Comparison of ENCODE assay signal across 19 cellular contexts in the genomic region with DNA sequence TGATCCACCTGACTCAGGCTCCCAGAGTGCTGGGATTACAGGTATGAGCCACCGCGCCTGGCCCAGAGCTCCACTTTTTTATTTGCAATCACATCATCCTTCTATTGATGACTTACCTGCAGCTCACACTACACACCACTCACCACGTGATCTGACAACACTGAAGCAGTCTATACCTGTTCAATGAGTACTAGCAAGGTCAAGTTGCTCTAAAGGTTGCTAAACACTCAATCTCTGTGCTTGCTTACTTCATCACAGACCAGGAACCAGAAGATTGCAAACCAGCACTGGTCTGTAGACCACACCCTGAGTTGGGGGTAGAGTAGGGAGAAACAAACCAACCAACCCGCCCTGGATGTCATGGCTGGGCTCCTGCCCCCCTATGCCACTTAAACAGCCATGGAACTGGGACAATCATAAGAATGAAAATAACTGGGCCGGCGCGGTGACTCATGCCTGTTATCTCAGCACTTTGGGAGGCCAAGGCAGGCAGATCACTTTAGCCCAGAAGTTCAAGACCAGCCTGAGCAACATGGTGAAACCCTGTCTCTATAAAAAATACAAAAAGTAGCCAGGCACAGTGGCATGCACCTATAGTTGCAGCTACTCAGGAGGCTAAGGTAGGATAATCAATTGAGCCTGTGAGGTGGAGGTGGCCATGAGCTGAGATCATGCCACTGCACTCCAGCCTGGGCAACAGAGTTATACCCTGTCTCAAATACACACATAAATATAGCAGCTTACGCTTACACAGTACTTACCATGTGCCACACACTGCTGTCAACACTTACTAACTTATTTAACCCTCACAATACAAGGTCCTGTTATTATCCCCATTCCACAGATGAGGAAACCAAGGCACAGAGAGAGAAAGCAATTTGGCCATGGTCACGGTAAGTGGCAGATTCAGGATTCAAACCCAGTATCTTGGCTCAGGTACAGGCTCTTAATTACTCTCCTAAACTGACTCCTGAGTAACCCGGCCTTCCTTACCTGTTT. TPM values are rescaled to one million over a fixed set of nuclear protein-coding genes. Genes with fewer than 3 reads are reported as not detected.
DNase-seq lines count a peak whose midpoint lies in the region; ATAC-seq and TF ChIP-seq lines count a peak whose summit lies in the region.
"Had no signal": no experiment of that assay in that cellular context is flagged by ENCODE, and none has a peak within 500 bp of the region (broad histone marks: within the 10 kb centered on the region; RNA-seq: fewer than 3 reads in every experiment).

No MANE protein-coding gene starts in this region.

- H3K9me3 ChIP-seq in adrenal gland (replicated peaks in 1 of 3) (no peaks in the 10 kb centered on the region), suprapubic skin (no peaks in the 10 kb centered on the region)
- H3K9me3 ChIP-seq: neutrophil, prostate gland had no signal

- H3K27me3 ChIP-seq in adrenal gland (no peaks in the 10 kb centered on the region), foreskin keratinocyte (no peaks in the 10 kb centered on the region), suprapubic skin (no peaks in the 10 kb centered on the region)
- H3K27me3 ChIP-seq: neutrophil had no signal

- H3K27ac ChIP-seq in adrenal gland (peak overlapping the region in 4 of 5 donors; percentile 11 to 92 (median 87)), foreskin keratinocyte (no peak overlapping the region), suprapubic skin (peak overlapping the region; percentile 4)
- H3K27ac ChIP-seq: neutrophil had no signal

- H3K36me3 ChIP-seq in adrenal gland (replicated peaks in 1 of 2): no peaks in the 10 kb centered on the region
- H3K36me3 ChIP-seq in suprapubic skin: no peaks in the 10 kb centered on the region
- H3K36me3 ChIP-seq: neutrophil, prostate gland had no signal

- DNase-seq in NOMO-1 treated with DMSO at 0.1 percent for 48 hours (lab: John Stamatoyannopoulos, UW; ENCODE audit: unreplicated experiment): peak; percentile 19
- DNase-seq in NOMO-1 treated with dmso at 0.1 percent for 144 hours (lab: John Stamatoyannopoulos, UW; ENCODE audit: unreplicated experiment): no peak
- DNase-seq in adrenal gland: peak in 6 of 7 donors; percentile 67 to 86 (median 77)
- DNase-seq in foreskin keratinocyte: peak; percentile 63 to 73
- no peak for DNase-seq in suprapubic skin (ENCODE audit: low spot score in 2 of 2)
- DNase-seq in activated naive CD4-positive, alpha-beta T cell (lab: John Stamatoyannopoulos, UW): no peak
- DNase-seq in NCI-H187 treated with DMSO at 0.1 percent for 48 hours (lab: John Stamatoyannopoulos, UW): no peak
- no peak for DNase-seq in NCI-H446 (lab: John Stamatoyannopoulos, UW)
- DNase-seq: activated naive CD4-positive, alpha-beta T cell treated with anti-CD3 and anti-CD28 coated beads, Interleukin-2, amount 10 ng/mL, durations not matched to agents 7 days and 5 days; activated T-cell treated with anti-CD3 and anti-CD28 coated beads, Interleukin-2, amount 50 U/mL, for 48 hours; COR-L47; DND-41; GOT3; NCI-H1105; NCI-H2081; NCI-H345; SIG-M5 had no signal

- TF ChIP-seq CTCF in adrenal gland (IDR thresholded peaks at IDR 0.05) (no peak), foreskin keratinocyte (conservative IDR thresholded peaks at IDR 0.05) (no peak), suprapubic skin (IDR thresholded peaks at IDR 0.05) (no peak)

- peak; percentile 87 for ATAC-seq in foreskin keratinocyte

- WGBS in adrenal gland, 4 donors: 70 to 79% (median 78%) methylated on average over 10 of the region's 10 CpGs
- WGBS in suprapubic skin: 79% methylated on average over 10 of the region's 10 CpGs

- intact Hi-C loops in adrenal gland (cut with DNase I): no loop called here

- no peak for TF ChIP-seq EP300 in suprapubic skin (IDR thresholded peaks at IDR 0.05)

- H3K4me3 ChIP-seq in adrenal gland (no peak overlapping the region), suprapubic skin (no peak overlapping the region)
- H3K4me3 ChIP-seq: prostate gland had no signal

- TF ChIP-seq POLR2A in adrenal gland (IDR thresholded peaks at IDR 0.05) (no peak), suprapubic skin (IDR thresholded peaks at IDR 0.05) (no peak)

- H3K4me1 ChIP-seq in adrenal gland (replicated peaks in 1 of 2): peaks cover 45 to 69% of the 10 kb centered on the region in 2 donors
- H3K4me1 ChIP-seq in foreskin keratinocyte: peaks cover 13% of the 10 kb centered on the region
- peaks cover 51% of the 10 kb centered on the region for H3K4me1 ChIP-seq in suprapubic skin

RNA-seq across cellular contexts. Expression of gene DLG5, which starts 19.4 kb away (rescaled TPM):
- total RNA-seq in adrenal gland: 100 to 1,000 TPM in 6 of 8 donors, 10 to 100 TPM in 2; 81.8 to 175 (median 125) TPM
- 10 to 100 TPM; 39.6 to 94.4 (median 88.6) TPM for polyA plus RNA-seq in adrenal gland
- 66.7 and 74.8 TPM in 2 replicates for total RNA-seq in foreskin keratinocyte
- polyA plus RNA-seq in foreskin keratinocyte: 25.1 and 29.0 TPM in 2 replicates
- 100 to 1,000 TPM; 117 to 196 (median 147) TPM for total RNA-seq in suprapubic skin

Comparison
In these comparisons a context has a peak if more than half of its experiments do, and no peak if none do; other contexts are left out.
1. DNase-seq: peak in NOMO-1 treated with DMSO at 0.1 percent for 48 hours (single experiment), adrenal gland (6 of 7) and foreskin keratinocyte (2 of 2); none in NOMO-1 treated with dmso at 0.1 percent for 144 hours (single experiment), suprapubic skin (0 of 2), activated naive CD4-positive, alpha-beta T cell (0 of 4), NCI-H187 treated with DMSO at 0.1 percent for 48 hours (single experiment) and NCI-H446 (0 of 2).